1 cellular context compared by ENCODE assay signal in the genomic region with DNA sequence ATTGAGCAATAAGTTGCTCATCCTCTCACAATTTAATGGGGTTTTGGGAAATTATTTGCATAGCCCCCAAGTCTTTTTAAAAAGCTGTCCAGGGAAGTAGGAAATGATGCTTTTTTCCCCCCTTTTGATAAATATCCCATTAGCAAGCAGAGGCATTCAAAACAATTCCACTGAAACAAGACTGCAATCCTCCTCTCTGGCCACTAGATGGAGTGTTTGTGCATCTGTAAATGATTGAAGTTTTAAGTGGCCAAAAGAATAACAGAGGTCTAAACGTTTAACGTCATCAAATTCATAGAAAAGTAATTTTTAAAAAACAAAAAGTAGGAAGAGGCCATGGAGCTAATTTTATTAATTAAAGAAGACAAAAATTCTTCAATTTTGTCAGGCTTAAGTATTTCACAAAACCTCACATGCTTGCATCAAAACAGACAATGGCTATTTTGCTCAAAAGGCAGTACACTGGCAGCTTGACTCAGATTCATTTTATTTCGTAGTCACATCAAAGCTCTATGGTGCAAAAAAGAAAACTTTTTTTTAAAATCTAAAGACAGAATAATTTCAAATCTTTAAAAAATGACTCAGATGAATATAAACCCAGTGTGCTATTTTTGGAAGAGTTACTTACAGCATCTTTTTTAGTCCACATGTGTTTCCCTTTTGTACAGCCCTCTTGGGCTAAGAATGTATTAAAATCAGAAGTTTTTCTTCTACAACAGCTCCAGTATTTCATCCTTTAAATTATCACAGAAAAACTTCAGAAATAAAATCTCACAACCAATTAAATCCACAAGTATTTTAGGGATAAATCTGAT.
TF ChIP-seq lines count a peak whose summit lies in the region.

No MANE protein-coding gene starts in this region.

TF ChIP-seq in HCT116, 20 proteins besides CTCF, POLR2A, EP300 and RAD21 (continued from another document):
- TF ChIP-seq, protein P1, sequence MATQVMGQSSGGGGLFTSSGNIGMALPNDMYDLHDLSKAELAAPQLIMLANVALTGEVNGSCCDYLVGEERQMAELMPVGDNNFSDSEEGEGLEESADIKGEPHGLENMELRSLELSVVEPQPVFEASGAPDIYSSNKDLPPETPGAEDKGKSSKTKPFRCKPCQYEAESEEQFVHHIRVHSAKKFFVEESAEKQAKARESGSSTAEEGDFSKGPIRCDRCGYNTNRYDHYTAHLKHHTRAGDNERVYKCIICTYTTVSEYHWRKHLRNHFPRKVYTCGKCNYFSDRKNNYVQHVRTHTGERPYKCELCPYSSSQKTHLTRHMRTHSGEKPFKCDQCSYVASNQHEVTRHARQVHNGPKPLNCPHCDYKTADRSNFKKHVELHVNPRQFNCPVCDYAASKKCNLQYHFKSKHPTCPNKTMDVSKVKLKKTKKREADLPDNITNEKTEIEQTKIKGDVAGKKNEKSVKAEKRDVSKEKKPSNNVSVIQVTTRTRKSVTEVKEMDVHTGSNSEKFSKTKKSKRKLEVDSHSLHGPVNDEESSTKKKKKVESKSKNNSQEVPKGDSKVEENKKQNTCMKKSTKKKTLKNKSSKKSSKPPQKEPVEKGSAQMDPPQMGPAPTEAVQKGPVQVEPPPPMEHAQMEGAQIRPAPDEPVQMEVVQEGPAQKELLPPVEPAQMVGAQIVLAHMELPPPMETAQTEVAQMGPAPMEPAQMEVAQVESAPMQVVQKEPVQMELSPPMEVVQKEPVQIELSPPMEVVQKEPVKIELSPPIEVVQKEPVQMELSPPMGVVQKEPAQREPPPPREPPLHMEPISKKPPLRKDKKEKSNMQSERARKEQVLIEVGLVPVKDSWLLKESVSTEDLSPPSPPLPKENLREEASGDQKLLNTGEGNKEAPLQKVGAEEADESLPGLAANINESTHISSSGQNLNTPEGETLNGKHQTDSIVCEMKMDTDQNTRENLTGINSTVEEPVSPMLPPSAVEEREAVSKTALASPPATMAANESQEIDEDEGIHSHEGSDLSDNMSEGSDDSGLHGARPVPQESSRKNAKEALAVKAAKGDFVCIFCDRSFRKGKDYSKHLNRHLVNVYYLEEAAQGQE (IDR thresholded peaks at IDR 0.05; ENCODE audit: low read depth): no peak
- TF ChIP-seq EGR1 (IDR thresholded peaks at IDR 0.05; ENCODE audit: low read depth): no peak
- no peak for TF ChIP-seq YY1 (IDR thresholded peaks at IDR 0.05; ENCODE audit: extremely low read depth, insufficient replicate concordance, low read depth, low read length)
- TF ChIP-seq POLR2AphosphoS5 (IDR thresholded peaks at IDR 0.05; ENCODE audit: low read depth, low read length): no peak
- TF ChIP-seq EZH2 (IDR thresholded peaks at IDR 0.05): no peak
- TF ChIP-seq EZH2phosphoT487 (IDR thresholded peaks at IDR 0.05; ENCODE audit: borderline replicate concordance): no peak
- no peak for TF ChIP-seq ZFX (IDR thresholded peaks at IDR 0.05)
- TF ChIP-seq ELF1 (IDR thresholded peaks at IDR 0.05; ENCODE audit: borderline replicate concordance, low read depth): no peak
TF ChIP-seq in HCT116: peak in this region for 0.
